In genomic region chr14:26702721-26703250, GRCh38 we compare ENCODE assay signal across 15 cellular contexts.
"Had no signal": no experiment of that assay in that cellular context is flagged by ENCODE, and none has a peak within 500 bp of the region (broad histone marks: within the 10 kb centered on the region; RNA-seq: fewer than 3 reads in every experiment).

No MANE protein-coding gene starts in this region.

- H3K27ac ChIP-seq: cardiac muscle cell, heart left ventricle, pancreas, thoracic aorta, upper lobe of right lung had no signal

- H3K9me3 ChIP-seq: heart left ventricle, pancreas, thoracic aorta, upper lobe of right lung had no signal

- H3K27ac Mint-ChIP-seq: activated CD4-positive, alpha-beta T cell treated with anti-CD3 and anti-CD28 coated beads, Interleukin-2, amount 10 ng/mL, durations not matched to agents 7 days and 5 days; activated naive CD8-positive, alpha-beta T cell treated with anti-CD3 and anti-CD28 coated beads, Interleukin-2, amount 10 ng/mL, durations not matched to agents 7 days and 5 days; naive B cell; stimulated activated effector memory CD8-positive, alpha-beta T cell treated with anti-CD3 and anti-CD28 coated beads, Interleukin-12 subunit alpha, Interleukin-12 subunit beta, amount 100 ng/mL, for 72 hours had no signal

- H3K27me3 ChIP-seq: cardiac muscle cell, heart left ventricle, pancreas, upper lobe of right lung had no signal

- DNase-seq: activated CD4-positive, alpha-beta T cell treated with anti-CD3 and anti-CD28 coated beads, Interleukin-2, amount 10 ng/mL, durations not matched to agents 7 days and 5 days; activated CD4-positive, CD25-positive, alpha-beta regulatory T cell; activated naive CD4-positive, alpha-beta T cell; activated naive CD8-positive, alpha-beta T cell treated with anti-CD3 and anti-CD28 coated beads, Interleukin-2, amount 10 ng/mL, durations not matched to agents 7 days and 5 days; anterior cingulate cortex; erythroblast; foreskin melanocyte; heart left ventricle; islet precursor cell; naive B cell; pancreas; upper lobe of right lung had no signal

- H3K36me3 Mint-ChIP-seq: activated naive CD8-positive, alpha-beta T cell treated with anti-CD3 and anti-CD28 coated beads, Interleukin-2, amount 10 ng/mL, durations not matched to agents 7 days and 5 days; naive B cell; stimulated activated effector memory CD8-positive, alpha-beta T cell treated with anti-CD3 and anti-CD28 coated beads, Interleukin-12 subunit alpha, Interleukin-12 subunit beta, amount 100 ng/mL, for 72 hours had no signal

- FAIRE-seq: pancreas had no signal

- H3K4me3 ChIP-seq: cardiac muscle cell, heart left ventricle, pancreas, thoracic aorta, upper lobe of right lung had no signal

- H3K4me3 Mint-ChIP-seq: activated CD4-positive, alpha-beta T cell treated with anti-CD3 and anti-CD28 coated beads, Interleukin-2, amount 10 ng/mL, durations not matched to agents 7 days and 5 days; activated naive CD8-positive, alpha-beta T cell treated with anti-CD3 and anti-CD28 coated beads, Interleukin-2, amount 10 ng/mL, durations not matched to agents 7 days and 5 days; naive B cell; stimulated activated effector memory CD8-positive, alpha-beta T cell treated with anti-CD3 and anti-CD28 coated beads, Interleukin-12 subunit alpha, Interleukin-12 subunit beta, amount 100 ng/mL, for 72 hours had no signal

- ATAC-seq: heart left ventricle; pancreas; stimulated activated effector memory CD8-positive, alpha-beta T cell treated with anti-CD3 and anti-CD28 coated beads, Interleukin-12 subunit alpha, Interleukin-12 subunit beta, amount 100 ng/mL, for 72 hours; upper lobe of right lung had no signal

- H3K27me3 Mint-ChIP-seq: activated CD4-positive, alpha-beta T cell treated with anti-CD3 and anti-CD28 coated beads, Interleukin-2, amount 10 ng/mL, durations not matched to agents 7 days and 5 days; activated naive CD8-positive, alpha-beta T cell treated with anti-CD3 and anti-CD28 coated beads, Interleukin-2, amount 10 ng/mL, durations not matched to agents 7 days and 5 days; naive B cell had no signal

- H3K9me3 Mint-ChIP-seq: activated CD4-positive, alpha-beta T cell treated with anti-CD3 and anti-CD28 coated beads, Interleukin-2, amount 10 ng/mL, durations not matched to agents 7 days and 5 days had no signal

- H3K4me1 Mint-ChIP-seq: activated CD4-positive, alpha-beta T cell treated with anti-CD3 and anti-CD28 coated beads, Interleukin-2, amount 10 ng/mL, durations not matched to agents 7 days and 5 days; activated naive CD8-positive, alpha-beta T cell treated with anti-CD3 and anti-CD28 coated beads, Interleukin-2, amount 10 ng/mL, durations not matched to agents 7 days and 5 days; naive B cell; stimulated activated effector memory CD8-positive, alpha-beta T cell treated with anti-CD3 and anti-CD28 coated beads, Interleukin-12 subunit alpha, Interleukin-12 subunit beta, amount 100 ng/mL, for 72 hours had no signal

- H3K4me1 ChIP-seq: heart left ventricle, pancreas, upper lobe of right lung had no signal

- H3K36me3 ChIP-seq: cardiac muscle cell, heart left ventricle, pancreas, thoracic aorta, upper lobe of right lung had no signal
